Comparison of ENCODE assay signal across 1 cellular context in genomic region chr10:22340362-22341189, GRCh38.
A peak's percentile ranks its signal among the peaks of the same experiment; 100 is the strongest.
TF ChIP-seq lines count a peak whose summit lies in the region.

No MANE protein-coding gene starts in this region.

TF ChIP-seq in HepG2, 621 proteins besides CTCF, POLR2A, EP300 and RAD21 (continued from another document and continues in another):
- TF ChIP-seq ZXDC (CRISPR knock-in tag; IDR thresholded peaks at IDR 0.05) (no peak), KMT2B (CRISPR knock-in tag; IDR thresholded peaks at IDR 0.05) (peak; percentile 43; the same call in 1 of the 2 replicates), FOXA1 (IDR thresholded peaks at IDR 0.05) (no peak), FOXA1 (CRISPR knock-in tag; IDR thresholded peaks at IDR 0.05) (no peak), ZNF773 (CRISPR knock-in tag; IDR thresholded peaks at IDR 0.05; ENCODE audit: borderline replicate concordance) (no peak), ELK4 (CRISPR knock-in tag; IDR thresholded peaks at IDR 0.05; ENCODE audit: borderline replicate concordance) (no peak), ATF3 (CRISPR knock-in tag; IDR thresholded peaks at IDR 0.05) (no peak), GLMP (CRISPR knock-in tag; IDR thresholded peaks at IDR 0.05; ENCODE audit: borderline replicate concordance) (no peak), KLF16 (CRISPR knock-in tag; IDR thresholded peaks at IDR 0.05) (0 out of 4 replicates have a peak, but pooled peaks of 1 of the 2 experiments have one; percentile 17), SP2 (CRISPR knock-in tag; IDR thresholded peaks at IDR 0.05) (0 out of 2 replicates have a peak, but pooled peaks have one; percentile 19), HMGXB4 (CRISPR knock-in tag; IDR thresholded peaks at IDR 0.05; ENCODE audit: borderline replicate concordance in 1 of 2, low read depth in 1 of 2) (peak in 1 of 2 experiments; percentile 61; a peak in 2 of 4 replicates), ZFX (CRISPR knock-in tag; IDR thresholded peaks at IDR 0.05; ENCODE audit: low read depth) (peak; percentile 95), U2AF1 (optimal IDR thresholded peaks at IDR 0.05; ENCODE audit: low read depth, low read length) (no peak), TAF15 (IDR thresholded peaks at IDR 0.05; ENCODE audit: low read depth, low read length, poor library complexity, severe bottlenecking) (peak; percentile 73), GFI1 (CRISPR knock-in tag; IDR thresholded peaks at IDR 0.05; ENCODE audit: borderline replicate concordance) (no peak), ZNF335 (CRISPR knock-in tag; IDR thresholded peaks at IDR 0.05) (no peak), KLF12 (CRISPR knock-in tag; IDR thresholded peaks at IDR 0.05; ENCODE audit: borderline replicate concordance) (peak; percentile 68; the same call in 1 of the 2 replicates), U2AF2 (IDR thresholded peaks at IDR 0.05; ENCODE audit: low read depth, low read length) (no peak), ZBTB21 (CRISPR knock-in tag; IDR thresholded peaks at IDR 0.05) (no peak), ZNF264 (CRISPR knock-in tag; IDR thresholded peaks at IDR 0.05) (peak; percentile 52; the same call in 1 of the 2 replicates), RBM39 (IDR thresholded peaks at IDR 0.05; ENCODE audit: low read depth, low read length, poor library complexity, severe bottlenecking) (peak; percentile 30), ZNF557 (CRISPR knock-in tag; IDR thresholded peaks at IDR 0.05) (0 out of 2 replicates have a peak, but pooled peaks have one; percentile 42), ZNF562 (CRISPR knock-in tag; IDR thresholded peaks at IDR 0.05; ENCODE audit: borderline replicate concordance) (no peak), AGO2 (optimal IDR thresholded peaks at IDR 0.05; ENCODE audit: low read depth, low read length) (peak; percentile 71), ZNF672 (CRISPR knock-in tag; IDR thresholded peaks at IDR 0.05) (0 out of 2 replicates have a peak, but pooled peaks have one; percentile 31), ARHGAP35 (CRISPR knock-in tag; IDR thresholded peaks at IDR 0.05; ENCODE audit: borderline replicate concordance) (no peak), STAT6 (CRISPR knock-in tag; IDR thresholded peaks at IDR 0.05; ENCODE audit: borderline replicate concordance) (no peak), POGK (CRISPR knock-in tag; conservative IDR thresholded peaks at IDR 0.05) (peak; percentile 55; the same call in 1 of the 2 replicates), ZNF224 (CRISPR knock-in tag; IDR thresholded peaks at IDR 0.05) (no peak), ZNF792 (CRISPR knock-in tag; IDR thresholded peaks at IDR 0.05) (no peak), CC2D1A (CRISPR knock-in tag; IDR thresholded peaks at IDR 0.05) (no peak), HDAC1 (CRISPR knock-in tag; IDR thresholded peaks at IDR 0.05) (no peak; the same call in 1 of the 2 replicates), CREBL2 (CRISPR knock-in tag; IDR thresholded peaks at IDR 0.05; ENCODE audit: borderline replicate concordance) (peak; percentile 62; the same call in 1 of the 2 replicates), GATA4 (IDR thresholded peaks at IDR 0.05; ENCODE audit: borderline replicate concordance, low read depth) (no peak), ZSCAN30 (CRISPR knock-in tag; IDR thresholded peaks at IDR 0.05) (no peak), JUND (CRISPR knock-in tag; IDR thresholded peaks at IDR 0.05) (no peak), UBTF (CRISPR knock-in tag; IDR thresholded peaks at IDR 0.05) (peak; percentile 97), MBD4 (IDR thresholded peaks at IDR 0.05; ENCODE audit: borderline replicate concordance, low read length) (no peak), ESRRA (CRISPR knock-in tag; IDR thresholded peaks at IDR 0.05; ENCODE audit: low read depth) (no peak), ZNF281 (CRISPR knock-in tag; IDR thresholded peaks at IDR 0.05; ENCODE audit: borderline replicate concordance) (no peak), MLLT10 (CRISPR knock-in tag; IDR thresholded peaks at IDR 0.05) (no peak), DRAP1 (CRISPR knock-in tag; IDR thresholded peaks at IDR 0.05) (peak; percentile 18; the same call in 1 of the 2 replicates), CBFB (CRISPR knock-in tag; IDR thresholded peaks at IDR 0.05) (no peak), IRX3 (CRISPR knock-in tag; IDR thresholded peaks at IDR 0.05; ENCODE audit: borderline replicate concordance, low read depth) (0 out of 2 replicates have a peak, but pooled peaks have one; percentile 18), TEAD3 (CRISPR knock-in tag; optimal IDR thresholded peaks at IDR 0.05; ENCODE audit: borderline replicate concordance) (no peak), KLF15 (CRISPR knock-in tag; IDR thresholded peaks at IDR 0.05; ENCODE audit: borderline replicate concordance) (no peak), HDAC2 (CRISPR knock-in tag; IDR thresholded peaks at IDR 0.05) (0 out of 2 replicates have a peak, but pooled peaks have one; percentile 15), NFYC (CRISPR knock-in tag; IDR thresholded peaks at IDR 0.05) (peak; percentile 22; the same call in 1 of the 2 replicates), ZSCAN29 (CRISPR knock-in tag; conservative IDR thresholded peaks at IDR 0.05) (0 out of 2 replicates have a peak, but pooled peaks have one; percentile 21), ZNF124 (CRISPR knock-in tag; IDR thresholded peaks at IDR 0.05) (no peak)
